Comparison of ENCODE assay signal across 21 cellular contexts in the genomic region with DNA sequence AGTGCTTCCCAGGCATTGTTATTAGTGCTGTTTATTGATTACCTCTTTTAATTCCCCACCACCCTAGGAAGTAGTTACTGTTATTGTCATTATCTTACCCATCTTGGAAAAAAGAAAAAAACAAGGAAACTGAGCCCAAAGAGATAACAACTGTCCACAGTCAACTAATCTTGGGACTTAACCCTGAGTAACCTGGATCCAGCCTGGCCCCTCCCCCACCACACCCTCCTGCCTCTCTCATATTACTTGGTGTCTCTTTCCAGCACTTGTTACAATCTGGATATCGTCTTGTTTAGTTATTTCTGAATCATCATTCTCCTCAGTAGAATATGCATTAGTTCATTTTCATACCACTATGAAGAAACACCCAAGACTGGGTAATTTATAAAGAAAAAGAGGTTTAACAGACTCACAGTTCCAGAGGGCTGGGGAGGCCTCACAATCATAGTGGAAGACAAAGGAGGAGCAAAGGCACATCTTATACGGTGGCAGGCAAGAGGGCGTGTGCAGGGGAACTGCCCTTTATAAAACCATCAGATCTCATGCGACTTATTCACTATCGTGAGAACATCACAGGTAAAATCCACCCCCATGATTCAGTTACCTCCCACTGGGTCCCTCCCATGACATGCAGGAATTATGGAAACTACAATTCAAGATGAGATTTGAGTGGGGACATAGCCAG.
DNase-seq lines count a peak whose midpoint lies in the region; ATAC-seq and TF ChIP-seq lines count a peak whose summit lies in the region.
"Had no signal": no experiment of that assay in that cellular context is flagged by ENCODE, and none has a peak within 500 bp of the region (broad histone marks: within the 10 kb centered on the region; RNA-seq: fewer than 3 reads in every experiment).

No MANE protein-coding gene starts in this region.

- H3K27me3 ChIP-seq in endodermal cell (ENCODE audit: control insufficient read depth, insufficient read depth, low read length, poor library complexity, severe bottlenecking), result peaks cover 17% of the 10 kb centered on the region
- H3K27me3 ChIP-seq: BLaER1 had no signal

- no peak overlapping the region for H3K27ac ChIP-seq in endodermal cell (ENCODE audit: low read depth, low read length)
- H3K27ac ChIP-seq: 22Rv1, BLaER1 had no signal

- CTCF ChIA-PET in activated naive CD4-positive, alpha-beta T cell treated with anti-CD3 and anti-CD28 coated beads for 36 hours (lab: Charles Lee), result interaction anchor here (1.1 to 1.3 kb wide), 3 partner anchors 27 to 91 kb away, joined by 3 read pairs; no protein-coding TSS in a partner anchor
- CTCF ChIA-PET in activated naive CD4-positive, alpha-beta T cell treated with anti-CD3 and anti-CD28 coated beads, Interleukin-2, amount 10 ng/mL, durations not matched to agents 7 days and 5 days (lab: Charles Lee), result interaction anchor here (1.3 kb wide), 1 partner anchor 12 kb away, joined by 4 read pairs; no protein-coding TSS in a partner anchor

- H3K4me1 Mint-ChIP-seq in T-helper 2 cell treated with Interferon-gamma antibody and Interleukin-4, amounts not matched to agents 5 μg/mL and 100 μg/mL, for 36 hours (ENCODE audit: low read depth), result peaks cover 59% of the 10 kb centered on the region
- H3K4me1 Mint-ChIP-seq in activated naive CD4-positive, alpha-beta T cell treated with anti-CD3 and anti-CD28 coated beads for 36 hours (ENCODE audit: low read depth), result peaks cover 36% of the 10 kb centered on the region
- peaks cover 48% of the 10 kb centered on the region for H3K4me1 Mint-ChIP-seq in activated naive CD4-positive, alpha-beta T cell treated with anti-CD3 and anti-CD28 coated beads, Interleukin-2, amount 10 ng/mL, durations not matched to agents 7 days and 5 days
- H3K4me1 Mint-ChIP-seq in endodermal cell, result peaks cover 3% of the 10 kb centered on the region
- H3K4me1 Mint-ChIP-seq: B cell had no signal

- no peaks in the 10 kb centered on the region for H3K4me1 ChIP-seq in endodermal cell (ENCODE audit: control insufficient read depth, insufficient read depth, low read length)
- H3K4me1 ChIP-seq: HAP-1 had no signal

- H3K9ac ChIP-seq in endodermal cell (ENCODE audit: extremely low read depth, low read length, poor library complexity, severe bottlenecking), result no peak overlapping the region
- H3K9ac ChIP-seq: BLaER1 had no signal

- H3K27me3 Mint-ChIP-seq in T-helper 2 cell treated with Interferon-gamma antibody and Interleukin-4, amounts not matched to agents 5 μg/mL and 100 μg/mL, for 36 hours (ENCODE audit: low read depth), result no peaks in the 10 kb centered on the region
- no peaks in the 10 kb centered on the region for H3K27me3 Mint-ChIP-seq in activated naive CD4-positive, alpha-beta T cell treated with anti-CD3 and anti-CD28 coated beads for 36 hours (ENCODE audit: low read depth)
- no peaks in the 10 kb centered on the region for H3K27me3 Mint-ChIP-seq in activated naive CD4-positive, alpha-beta T cell treated with anti-CD3 and anti-CD28 coated beads, Interleukin-2, amount 10 ng/mL, durations not matched to agents 7 days and 5 days
- H3K27me3 Mint-ChIP-seq in endodermal cell (ENCODE audit: insufficient read depth), result peaks cover 9% of the 10 kb centered on the region
- H3K27me3 Mint-ChIP-seq: B cell; CD4-positive, alpha-beta T cell had no signal

- TF ChIP-seq CTCF in endodermal cell (conservative IDR thresholded peaks at IDR 0.05), result no peak

- H3K27ac Mint-ChIP-seq in T-helper 2 cell treated with Interferon-gamma antibody and Interleukin-4, amounts not matched to agents 5 μg/mL and 100 μg/mL, for 36 hours, result peak overlapping the region; percentile 42
- peak overlapping the region; percentile 7 for H3K27ac Mint-ChIP-seq in activated naive CD4-positive, alpha-beta T cell treated with anti-CD3 and anti-CD28 coated beads for 36 hours
- no peak overlapping the region for H3K27ac Mint-ChIP-seq in activated naive CD4-positive, alpha-beta T cell treated with anti-CD3 and anti-CD28 coated beads, Interleukin-2, amount 10 ng/mL, durations not matched to agents 7 days and 5 days
- no peak overlapping the region for H3K27ac Mint-ChIP-seq in endodermal cell
- H3K27ac Mint-ChIP-seq: B cell; CD14-positive monocyte; CD4-positive, alpha-beta T cell; CD8-positive, alpha-beta memory T cell; HFFc6 had no signal

- no peaks in the 10 kb centered on the region for H3K36me3 ChIP-seq in endodermal cell (ENCODE audit: control insufficient read depth, insufficient read depth, low read length)
- H3K36me3 ChIP-seq: BLaER1, HAP-1 had no signal

- peaks cover 24% of the 10 kb centered on the region for H3K36me3 Mint-ChIP-seq in T-helper 2 cell treated with Interferon-gamma antibody and Interleukin-4, amounts not matched to agents 5 μg/mL and 100 μg/mL, for 36 hours (ENCODE audit: low read depth)
- no peaks in the 10 kb centered on the region for H3K36me3 Mint-ChIP-seq in activated naive CD4-positive, alpha-beta T cell treated with anti-CD3 and anti-CD28 coated beads for 36 hours (ENCODE audit: low read depth)
- H3K36me3 Mint-ChIP-seq in activated naive CD4-positive, alpha-beta T cell treated with anti-CD3 and anti-CD28 coated beads, Interleukin-2, amount 10 ng/mL, durations not matched to agents 7 days and 5 days, result peaks cover 39% of the 10 kb centered on the region
- no peaks in the 10 kb centered on the region for H3K36me3 Mint-ChIP-seq in endodermal cell (ENCODE audit: low read depth)
- H3K36me3 Mint-ChIP-seq: CD8-positive, alpha-beta memory T cell had no signal

- H3K9me3 Mint-ChIP-seq in T-helper 2 cell treated with Interferon-gamma antibody and Interleukin-4, amounts not matched to agents 5 μg/mL and 100 μg/mL, for 36 hours, result no peaks in the 10 kb centered on the region
- H3K9me3 Mint-ChIP-seq in activated naive CD4-positive, alpha-beta T cell treated with anti-CD3 and anti-CD28 coated beads for 36 hours, result no peaks in the 10 kb centered on the region
- peaks cover 12% of the 10 kb centered on the region for H3K9me3 Mint-ChIP-seq in activated naive CD4-positive, alpha-beta T cell treated with anti-CD3 and anti-CD28 coated beads, Interleukin-2, amount 10 ng/mL, durations not matched to agents 7 days and 5 days
- no peaks in the 10 kb centered on the region for H3K9me3 Mint-ChIP-seq in endodermal cell
- H3K9me3 Mint-ChIP-seq: CD14-positive monocyte; CD4-positive, alpha-beta T cell; CD8-positive, alpha-beta memory T cell had no signal

- H3K4me3 ChIP-seq in endodermal cell (ENCODE audit: low read length), result no peak overlapping the region
- H3K4me3 ChIP-seq: BLaER1, GM12878, HAP-1 had no signal

- ATAC-seq in GM21825 (IDR thresholded peaks at IDR 0.05; ENCODE audit: unreplicated experiment) (no peak), HG02623 (IDR thresholded peaks at IDR 0.05; ENCODE audit: unreplicated experiment) (no peak)
- ATAC-seq: GM12878 had no signal

- H3K9me3 ChIP-seq in endodermal cell (ENCODE audit: control insufficient read depth, low read length), result no peaks in the 10 kb centered on the region
- H3K9me3 ChIP-seq: BLaER1, HAP-1 had no signal

- WGBS in endodermal cell (ENCODE audit: insufficient coverage in 1 of 2, insufficient read length in 1 of 2), 2 experiments, result 89 to 90% methylated on average over 4 to 5 of the region's 5 CpGs

- intact Hi-C loops in activated naive CD4-positive, alpha-beta T cell treated with anti-CD3 and anti-CD28 coated beads for 36 hours (cut with micrococcal nuclease), result no loop called here

- no peak overlapping the region for H3K4me3 Mint-ChIP-seq in T-helper 2 cell treated with Interferon-gamma antibody and Interleukin-4, amounts not matched to agents 5 μg/mL and 100 μg/mL, for 36 hours
- H3K4me3 Mint-ChIP-seq in activated naive CD4-positive, alpha-beta T cell treated with anti-CD3 and anti-CD28 coated beads for 36 hours, result no peak overlapping the region
- no peak overlapping the region for H3K4me3 Mint-ChIP-seq in activated naive CD4-positive, alpha-beta T cell treated with anti-CD3 and anti-CD28 coated beads, Interleukin-2, amount 10 ng/mL, durations not matched to agents 7 days and 5 days
- no peak overlapping the region for H3K4me3 Mint-ChIP-seq in endodermal cell
- H3K4me3 Mint-ChIP-seq: B cell; CD14-positive monocyte; CD4-positive, alpha-beta T cell; CD8-positive, alpha-beta memory T cell; HFFc6 had no signal

- DNase-seq in T-helper 2 cell treated with Interferon-gamma antibody and Interleukin-4, amounts not matched to agents 5 μg/mL and 100 μg/mL, for 36 hours (ENCODE audit: low spot score), result no peak
- no peak for DNase-seq in T-helper 2 cell
- peak; percentile 34 for DNase-seq in activated naive CD4-positive, alpha-beta T cell treated with anti-CD3 and anti-CD28 coated beads for 36 hours
- DNase-seq in activated naive CD4-positive, alpha-beta T cell treated with anti-CD3 and anti-CD28 coated beads, Interleukin-2, amount 10 ng/mL, durations not matched to agents 7 days and 5 days, result no peak
- peak; percentile 5 for DNase-seq in endodermal cell
- DNase-seq: CD4-positive, alpha-beta T cell; CD8-positive, alpha-beta memory T cell; DMS 273 treated with DMSO at 0.1 percent for 48 hours; DMS79; EL; GDM1; GOT3; HFFc6 had no signal

Comparison
In these comparisons a context has a peak if more than half of its experiments do, and no peak if none do; other contexts are left out.
1. DNase-seq: peak in activated naive CD4-positive, alpha-beta T cell treated with anti-CD3 and anti-CD28 coated beads for 36 hours (single experiment) and endodermal cell (single experiment); none in T-helper 2 cell treated with Interferon-gamma antibody and Interleukin-4, amounts not matched to agents 5 μg/mL and 100 μg/mL, for 36 hours (single experiment), T-helper 2 cell (0 of 5) and activated naive CD4-positive, alpha-beta T cell treated with anti-CD3 and anti-CD28 coated beads, Interleukin-2, amount 10 ng/mL, durations not matched to agents 7 days and 5 days (single experiment).
2. H3K27ac Mint-ChIP-seq: peak in T-helper 2 cell treated with Interferon-gamma antibody and Interleukin-4, amounts not matched to agents 5 μg/mL and 100 μg/mL, for 36 hours (single experiment) and activated naive CD4-positive, alpha-beta T cell treated with anti-CD3 and anti-CD28 coated beads for 36 hours (single experiment); none in activated naive CD4-positive, alpha-beta T cell treated with anti-CD3 and anti-CD28 coated beads, Interleukin-2, amount 10 ng/mL, durations not matched to agents 7 days and 5 days (single experiment) and endodermal cell (single experiment).